Comparison of ENCODE assay signal across 12 cellular contexts in genomic region chr14:22846811-22847307, GRCh38. TPM values are rescaled to one million over a fixed set of nuclear protein-coding genes. Genes with fewer than 3 reads are reported as not detected.
DNase-seq lines count a peak whose midpoint lies in the region; ATAC-seq and TF ChIP-seq lines count a peak whose summit lies in the region.
"Had no signal": no experiment of that assay in that cellular context is flagged by ENCODE, and none has a peak within 500 bp of the region (broad histone marks: within the 10 kb centered on the region; RNA-seq: fewer than 3 reads in every experiment).

No MANE protein-coding gene starts in this region.

- H3K27ac Mint-ChIP-seq in endodermal cell, result no peak overlapping the region
- H3K27ac Mint-ChIP-seq: T-helper 2 cell treated with Interferon-gamma antibody and Interleukin-4, amounts not matched to agents 5 μg/mL and 100 μg/mL, for 36 hours had no signal

- intact Hi-C loops in Panc1 (cut with micrococcal nuclease; ENCODE audit: unreplicated experiment), result no loop called here
- intact Hi-C loops in upper lobe of right lung (cut with DNase I), result no loop called here

- H3K4me1 ChIP-seq in Panc1 (ENCODE audit: control insufficient read depth, insufficient read depth, low read length) (no peaks in the 10 kb centered on the region), parathyroid adenoma (peaks cover 33% of the 10 kb centered on the region), upper lobe of right lung (peaks cover 48% of the 10 kb centered on the region), endodermal cell (ENCODE audit: control insufficient read depth, insufficient read depth, low read length) (no peaks in the 10 kb centered on the region)
- H3K4me1 ChIP-seq in effector memory CD4-positive, alpha-beta T cell (ENCODE audit: control insufficient read depth, insufficient read depth, low read length, poor library complexity, severe bottlenecking), result no peaks in the 10 kb centered on the region

- H3K4me3 Mint-ChIP-seq in endodermal cell, result no peak overlapping the region
- H3K4me3 Mint-ChIP-seq: T-helper 2 cell treated with Interferon-gamma antibody and Interleukin-4, amounts not matched to agents 5 μg/mL and 100 μg/mL, for 36 hours had no signal

- DNase-seq in Panc1 (ENCODE audit: low read depth, low spot score), result no peak
- DNase-seq in epithelial cell of prostate (ENCODE audit: low read depth, low spot score), result no peak
- DNase-seq in upper lobe of right lung, result peak; percentile 48
- no peak for DNase-seq in effector memory CD4-positive, alpha-beta T cell
- no peak for DNase-seq in middle frontal gyrus (ENCODE audit: extremely low spot score, low spot score)
- no peak for DNase-seq in endodermal cell
- DNase-seq: activated CD4-positive, alpha-beta T cell treated with anti-CD3 and anti-CD28 coated beads, Interleukin-2, amount 50 U/mL, for 48 hours; activated naive CD4-positive, alpha-beta T cell treated with anti-CD3 and anti-CD28 coated beads, Interleukin-2, amount 50 U/mL, for 16 hours; heart right ventricle; NCI-H1930 had no signal

- WGBS in endodermal cell (ENCODE audit: insufficient coverage in 1 of 2, insufficient read length in 1 of 2), 2 experiments, result 87 to 96% methylated on average over 4 to 11 of the region's 11 CpGs

- TF ChIP-seq CTCF in Panc1 (IDR thresholded peaks at IDR 0.05) (no peak), parathyroid adenoma (IDR thresholded peaks at IDR 0.05) (no peak), upper lobe of right lung (IDR thresholded peaks at IDR 0.05) (no peak), endodermal cell (conservative IDR thresholded peaks at IDR 0.05) (no peak)

- ATAC-seq in Panc1, result no peak
- ATAC-seq in upper lobe of right lung, result no peak
- ATAC-seq: heart right ventricle had no signal

- in situ Hi-C loops in Panc1 (cut with HindIII; ENCODE audit: low pct_unique_long_range_greater_than_20kb, low sequenced_read_pairs), result no loop called here

- POLR2A ChIA-PET in Panc1 (lab: Charles Lee), result no interaction called here

- H3K9me3 Mint-ChIP-seq in endodermal cell, result no peaks in the 10 kb centered on the region
- H3K9me3 Mint-ChIP-seq: T-helper 2 cell treated with Interferon-gamma antibody and Interleukin-4, amounts not matched to agents 5 μg/mL and 100 μg/mL, for 36 hours had no signal

- H3K9ac ChIP-seq in parathyroid adenoma (no peak overlapping the region), endodermal cell (ENCODE audit: extremely low read depth, low read length, poor library complexity, severe bottlenecking) (no peak overlapping the region)

- H2AFZ ChIP-seq in parathyroid adenoma, result no peak overlapping the region

- H3K27ac ChIP-seq in Panc1 (ENCODE audit: low read length) (no peak overlapping the region), epithelial cell of prostate (peak overlapping the region; percentile 98), parathyroid adenoma (peak overlapping the region; percentile 50), upper lobe of right lung (peak overlapping the region; percentile 65), endodermal cell (ENCODE audit: low read depth, low read length) (no peak overlapping the region)
- H3K27ac ChIP-seq in effector memory CD4-positive, alpha-beta T cell (ENCODE audit: insufficient read depth, low read length, poor library complexity, severe bottlenecking), result no peak overlapping the region

- CTCF ChIA-PET in Panc1 (lab: Charles Lee), result no interaction called here

- peaks cover 12% of the 10 kb centered on the region for H3K4me1 Mint-ChIP-seq in endodermal cell

- H3K36me3 Mint-ChIP-seq in endodermal cell (ENCODE audit: low read depth), result peaks cover 45% of the 10 kb centered on the region

- BruUV-seq in Panc1 (replicated peaks; lab: Mats Ljungman, UMichigan), result TSS peak; percentile 83

- no peaks in the 10 kb centered on the region for H3K27me3 Mint-ChIP-seq in endodermal cell (ENCODE audit: insufficient read depth)

- H3K27me3 ChIP-seq in Panc1 (ENCODE audit: control insufficient read depth, insufficient read depth, low read length) (no peaks in the 10 kb centered on the region), parathyroid adenoma (ENCODE audit: control insufficient read depth, insufficient read depth, low read length) (no peaks in the 10 kb centered on the region), upper lobe of right lung (no peaks in the 10 kb centered on the region), endodermal cell (ENCODE audit: control insufficient read depth, insufficient read depth, low read length, poor library complexity, severe bottlenecking) (no peaks in the 10 kb centered on the region)
- H3K27me3 ChIP-seq in effector memory CD4-positive, alpha-beta T cell (replicated peaks; ENCODE audit: control insufficient read depth, insufficient read depth, low read length, poor library complexity, severe bottlenecking), result no peaks in the 10 kb centered on the region
- H3K27me3 ChIP-seq: heart right ventricle had no signal

- H3K4me3 ChIP-seq in Panc1 (ENCODE audit: low read depth in 2 of 2, low read length in 2 of 2) (no peak overlapping the region), parathyroid adenoma (ENCODE audit: low read depth, low read length) (no peak overlapping the region), upper lobe of right lung (no peak overlapping the region), endodermal cell (ENCODE audit: low read length) (no peak overlapping the region)
- H3K4me3 ChIP-seq in effector memory CD4-positive, alpha-beta T cell (ENCODE audit: insufficient read depth, low read depth, low read length, poor library complexity, severe bottlenecking), result no peak overlapping the region
- H3K4me3 ChIP-seq: heart right ventricle had no signal

- no peak overlapping the region for H3K4me2 ChIP-seq in parathyroid adenoma (ENCODE audit: low read length)

- H3K9me3 ChIP-seq in Panc1 (ENCODE audit: control insufficient read depth, insufficient read depth, low read depth, low read length) (no peaks in the 10 kb centered on the region), parathyroid adenoma (ENCODE audit: control insufficient read depth, low read length) (no peaks in the 10 kb centered on the region), upper lobe of right lung (no peaks in the 10 kb centered on the region), endodermal cell (ENCODE audit: control insufficient read depth, low read length) (no peaks in the 10 kb centered on the region)
- H3K9me3 ChIP-seq in effector memory CD4-positive, alpha-beta T cell (ENCODE audit: control insufficient read depth, low read length), result no peaks in the 10 kb centered on the region
- H3K9me3 ChIP-seq: heart right ventricle had no signal

- H3K79me2 ChIP-seq in parathyroid adenoma, result no peaks in the 10 kb centered on the region

- no peaks in the 10 kb centered on the region for H3K36me3 ChIP-seq in Panc1 (ENCODE audit: control insufficient read depth, insufficient read depth, low read length)
- no peaks in the 10 kb centered on the region for H3K36me3 ChIP-seq in parathyroid adenoma (ENCODE audit: control insufficient read depth, insufficient read depth, low read length)
- H3K36me3 ChIP-seq in upper lobe of right lung, result peaks cover 51% of the 10 kb centered on the region
- H3K36me3 ChIP-seq in effector memory CD4-positive, alpha-beta T cell (ENCODE audit: control insufficient read depth, insufficient read depth, low read length), result no peaks in the 10 kb centered on the region
- H3K36me3 ChIP-seq in endodermal cell (ENCODE audit: control insufficient read depth, insufficient read depth, low read length), result peaks cover 40% of the 10 kb centered on the region

RNA-seq across cellular contexts. Expression of gene MMP14, which starts 10.5 kb away (rescaled TPM):
- total RNA-seq in Panc1 (2021; ENCODE audit: unreplicated experiment) (32.9 TPM), upper lobe of right lung (149 TPM), endodermal cell (100 to 1,000 TPM; 181 to 220 TPM)
- 47.8 TPM for polyA plus RNA-seq in Panc1 (2012; ENCODE audit: insufficient read length)
- 75.6 TPM for polyA plus RNA-seq in endodermal cell (2013, experiment 1 of 2)
- polyA plus RNA-seq in endodermal cell (2013, experiment 2 of 2), result 86.6 TPM

RNA-seq across cellular contexts. Expression of gene MRPL52, which starts 17.2 kb away (rescaled TPM):
- 89.5 TPM for total RNA-seq in Panc1 (2021; ENCODE audit: unreplicated experiment)
- polyA plus RNA-seq in Panc1 (2012; ENCODE audit: insufficient read length), result 97.1 TPM
- total RNA-seq in upper lobe of right lung, result 58.4 TPM
- total RNA-seq in endodermal cell, result 100 to 1,000 TPM; 192 to 204 TPM
- polyA plus RNA-seq in endodermal cell (2013, experiment 1 of 2), result 125 TPM
- polyA plus RNA-seq in endodermal cell (2013, experiment 2 of 2), result 133 TPM

RNA-seq across cellular contexts. Expression of gene LRP10, which starts 24.7 kb away (rescaled TPM):
- 78.3 TPM for total RNA-seq in Panc1 (2021; ENCODE audit: unreplicated experiment)
- 156 TPM for polyA plus RNA-seq in Panc1 (2012; ENCODE audit: insufficient read length)
- total RNA-seq in upper lobe of right lung, result 142 TPM
- 10 to 100 TPM; 28.9 to 41.5 TPM for total RNA-seq in endodermal cell
- polyA plus RNA-seq in endodermal cell (2013, experiment 1 of 2), result 21.8 TPM
- 22.8 TPM for polyA plus RNA-seq in endodermal cell (2013, experiment 2 of 2)

RNA-seq across cellular contexts. Expression of gene SLC7A7, which starts 31.6 kb away (rescaled TPM):
- 0.85 TPM for total RNA-seq in Panc1 (2021; ENCODE audit: unreplicated experiment)
- polyA plus RNA-seq in Panc1 (2012; ENCODE audit: insufficient read length), result 1.3 TPM
- total RNA-seq in upper lobe of right lung, result 84.4 TPM
- 10 to 100 TPM; 16.7 to 17.0 TPM for total RNA-seq in endodermal cell
- 8.4 TPM for polyA plus RNA-seq in endodermal cell (2013, experiment 1 of 2)
- 7.2 TPM for polyA plus RNA-seq in endodermal cell (2013, experiment 2 of 2)

RNA-seq across cellular contexts. Expression of gene REM2, which starts 36.2 kb away (rescaled TPM):
- total RNA-seq in Panc1 (2021; ENCODE audit: unreplicated experiment) (0.18 TPM), upper lobe of right lung (0.41 TPM), endodermal cell (1 to 10 TPM in 1 of 2 donors, under 1 TPM in 1; 0.77 to 1.2 TPM)
- polyA plus RNA-seq in Panc1 (2012; ENCODE audit: insufficient read length), result 0.31 TPM
- 5.9 TPM for polyA plus RNA-seq in endodermal cell (2013, experiment 1 of 2)
- polyA plus RNA-seq in endodermal cell (2013, experiment 2 of 2), result 5.5 TPM

Comparison
In these comparisons a context has a peak if more than half of its experiments do, and no peak if none do; other contexts are left out.
1. H3K27ac ChIP-seq: peak in epithelial cell of prostate (single experiment), parathyroid adenoma (single experiment) and upper lobe of right lung (single experiment); none in Panc1 (single experiment), effector memory CD4-positive, alpha-beta T cell (single experiment) and endodermal cell (single experiment).